Comparison of ENCODE assay signal across 10 cellular contexts in the genomic region with DNA sequence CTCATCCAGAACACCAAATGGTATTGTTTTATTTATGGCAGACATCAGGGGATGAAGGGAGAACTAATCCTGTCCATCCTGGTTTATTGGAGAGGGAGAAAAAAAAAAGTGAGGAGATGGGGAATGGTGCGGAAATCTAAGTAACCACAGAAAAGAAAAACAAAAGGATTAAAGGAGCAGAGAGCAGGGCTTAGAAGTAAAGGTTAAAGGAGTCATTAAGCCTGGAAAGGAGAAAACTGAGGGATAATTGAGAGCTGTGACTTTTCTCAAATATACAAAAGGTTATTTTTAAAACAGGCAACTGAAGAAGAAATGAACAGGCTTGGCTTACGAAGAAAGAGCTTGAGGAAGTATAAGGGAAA.
DNase-seq lines count a peak whose midpoint lies in the region; ATAC-seq and TF ChIP-seq lines count a peak whose summit lies in the region.
"Had no signal": no experiment of that assay in that cellular context is flagged by ENCODE, and none has a peak within 500 bp of the region (broad histone marks: within the 10 kb centered on the region; RNA-seq: fewer than 3 reads in every experiment).

No MANE protein-coding gene starts in this region.

- DNase-seq in heart left ventricle (no peak), left ventricle myocardium superior (no peak), breast epithelium (ENCODE audit: low spot score in 2 of 2) (no peak), globus pallidus (ENCODE audit: low spot score) (no peak), NCI-H526 treated with DMSO at 0.1 percent for 48 hours (lab: John Stamatoyannopoulos, UW) (no peak), NCI-H2227 treated with DMSO at 0.1 percent for 48 hours (lab: John Stamatoyannopoulos, UW) (no peak)
- DNase-seq: NCI-H1417 treated with DMSO at 0.1 percent for 48 hours had no signal

- no peak for ATAC-seq in heart left ventricle
- no peak for ATAC-seq in left ventricle myocardium superior

- no peaks in the 10 kb centered on the region for H3K9me3 Mint-ChIP-seq in nephron

- no peaks in the 10 kb centered on the region for H3K36me3 Mint-ChIP-seq in nephron (ENCODE audit: low read depth)

- H3K36me3 ChIP-seq in heart left ventricle (no peaks in the 10 kb centered on the region), breast epithelium (no peaks in the 10 kb centered on the region), urinary bladder (ENCODE audit: insufficient read depth) (no peaks in the 10 kb centered on the region)
- H3K36me3 ChIP-seq: SJSA1 had no signal

- H3K4me3 ChIP-seq in heart left ventricle, result no peak overlapping the region
- no peak overlapping the region for H3K4me3 ChIP-seq in breast epithelium
- no peak overlapping the region for H3K4me3 ChIP-seq in urinary bladder (ENCODE audit: low read depth, low read length)
- H3K4me3 ChIP-seq: SJSA1 had no signal

- no peaks in the 10 kb centered on the region for H3K27me3 ChIP-seq in heart left ventricle
- no peaks in the 10 kb centered on the region for H3K27me3 ChIP-seq in breast epithelium
- H3K27me3 ChIP-seq: SJSA1 had no signal

- H3K27ac ChIP-seq in heart left ventricle (peak overlapping the region in 11 of 12 donors; percentile 80 to 97 (median 85)), breast epithelium (peak overlapping the region; percentile 90 to 94), urinary bladder (ENCODE audit: low read depth) (peak overlapping the region; percentile 81)

- H3K4me1 ChIP-seq in heart left ventricle (peaks cover 0 to 76% (median 60%) of the 10 kb centered on the region in 12 donors), breast epithelium (peaks cover 0 to 4% of the 10 kb centered on the region in 2 donors), urinary bladder (ENCODE audit: insufficient read depth) (no peaks in the 10 kb centered on the region)

- H3K27ac Mint-ChIP-seq in nephron, result peak overlapping the region; percentile 67 to 93 (median 84)

- no peak for TF ChIP-seq CTCF in heart left ventricle (IDR thresholded peaks at IDR 0.05)
- no peak for TF ChIP-seq CTCF in breast epithelium (IDR thresholded peaks at IDR 0.05)
- TF ChIP-seq CTCF in nephron (IDR thresholded peaks at IDR 0.05; ENCODE audit: unreplicated experiment in 3 of 3), result no peak

- H3K4me1 Mint-ChIP-seq in nephron, result peaks cover 71% of the 10 kb centered on the region

- H3K4me3 Mint-ChIP-seq in nephron, result peak overlapping the region in 2 of 3 experiments; percentile 35

- no peaks in the 10 kb centered on the region for H3K9me3 ChIP-seq in heart left ventricle
- H3K9me3 ChIP-seq in breast epithelium, result no peaks in the 10 kb centered on the region
- H3K9me3 ChIP-seq: SJSA1 had no signal

- TF ChIP-seq POLR2A in heart left ventricle (IDR thresholded peaks at IDR 0.05), result no peak
- no peak for TF ChIP-seq POLR2A in breast epithelium (IDR thresholded peaks at IDR 0.05)

- 47 to 84% (median 49%) methylated on average over 2 of the region's 2 CpGs for WGBS in heart left ventricle, 4 donors
- WGBS in urinary bladder, result 42% methylated on average over 2 of the region's 2 CpGs

- intact Hi-C loops in heart left ventricle (cut with DNase I), result loop anchor here in 8 of 10 donors (2.0 to 10.0 kb wide), 3 partner anchors 28 to 130 kb away; a partner anchor contains a TSS
- intact Hi-C loops in left ventricle myocardium superior (cut with micrococcal nuclease), result no loop called here
- intact Hi-C loops in breast epithelium (cut with DNase I; ENCODE audit: low total_unique reads), result no loop called here

- peaks cover 6% of the 10 kb centered on the region for H3K27me3 Mint-ChIP-seq in nephron (ENCODE audit: low read depth)

Comparison
In these comparisons a context has a peak if more than half of its experiments do, and no peak if none do; other contexts are left out.
1. intact Hi-C loops: an anchor here in heart left ventricle (2.0 to 10.0 kb wide); none called in left ventricle myocardium superior and breast epithelium.